In the genomic region with DNA sequence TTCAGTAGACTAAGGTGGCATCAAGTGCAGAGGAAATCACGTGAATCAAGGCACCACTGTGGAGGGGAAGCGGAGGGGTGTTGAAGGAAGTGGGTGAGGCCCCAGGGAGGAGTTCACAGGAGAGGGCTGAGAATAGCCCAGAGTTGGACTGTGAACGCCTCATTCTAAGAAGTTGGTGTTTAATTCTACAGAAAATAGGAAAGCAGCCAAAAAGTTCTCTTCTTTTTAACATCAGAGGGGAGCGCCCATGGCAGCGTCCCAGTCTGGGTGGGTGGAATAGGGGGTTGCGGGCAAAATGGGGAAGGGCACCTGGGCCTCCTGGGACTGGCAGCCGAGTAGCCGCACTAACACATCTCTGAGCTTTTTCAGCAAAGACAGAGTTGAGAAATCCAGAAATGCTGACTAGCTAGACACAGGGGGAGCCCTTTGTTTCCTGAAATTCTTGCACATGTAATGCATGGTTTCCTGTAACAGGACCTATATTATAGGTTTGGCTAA, we compare ENCODE assay signal across 8 cellular contexts.
DNase-seq lines count a peak whose midpoint lies in the region; ATAC-seq and TF ChIP-seq lines count a peak whose summit lies in the region.

No MANE protein-coding gene starts in this region.

- no peak overlapping the region for H3K4me3 ChIP-seq in GM23338

- H3K36me3 ChIP-seq in GM23338 (ENCODE audit: insufficient read depth), result no peaks in the 10 kb centered on the region

- no peaks in the 10 kb centered on the region for H3K27me3 Mint-ChIP-seq in activated CD4-positive, alpha-beta T cell treated with anti-CD3 and anti-CD28 coated beads, Interleukin-2, amount 10 ng/mL, durations not matched to agents 7 days and 5 days
- H3K27me3 Mint-ChIP-seq in stimulated activated naive B cell treated with anti-CD40 and anti-IgM and Interleukin-4, amounts not matched to agents 10 μg/mL and 1 μg/mL and 100 μg/mL, for 72 hours, result no peaks in the 10 kb centered on the region
- H3K27me3 Mint-ChIP-seq in GM23338 (ENCODE audit: insufficient read depth, low read depth, poor library complexity), result no peaks in the 10 kb centered on the region

- no peaks in the 10 kb centered on the region for H3K79me2 ChIP-seq in GM23338 (replicated peaks; ENCODE audit: insufficient read depth)

- H3K36me3 Mint-ChIP-seq in activated CD4-positive, alpha-beta T cell treated with anti-CD3 and anti-CD28 coated beads, Interleukin-2, amount 10 ng/mL, durations not matched to agents 7 days and 5 days (ENCODE audit: low read depth), result peaks cover 14% of the 10 kb centered on the region
- H3K36me3 Mint-ChIP-seq in stimulated activated naive B cell treated with anti-CD40 and anti-IgM and Interleukin-4, amounts not matched to agents 10 μg/mL and 1 μg/mL and 100 μg/mL, for 72 hours, result peaks cover 3 to 5% of the 10 kb centered on the region in 2 donors
- H3K36me3 Mint-ChIP-seq in GM23338 (ENCODE audit: low read depth), result peaks cover 11% of the 10 kb centered on the region; the same call in 1 of the 3 replicates

- CTCF ChIA-PET in activated CD4-positive, alpha-beta T cell treated with anti-CD3 and anti-CD28 coated beads, Interleukin-2, amount 10 ng/mL, durations not matched to agents 7 days and 5 days (lab: Charles Lee), result no interaction called here

- H3K9me3 Mint-ChIP-seq in activated CD4-positive, alpha-beta T cell treated with anti-CD3 and anti-CD28 coated beads, Interleukin-2, amount 10 ng/mL, durations not matched to agents 7 days and 5 days, result peaks cover 10% of the 10 kb centered on the region
- H3K9me3 Mint-ChIP-seq in stimulated activated naive B cell treated with anti-CD40 and anti-IgM and Interleukin-4, amounts not matched to agents 10 μg/mL and 1 μg/mL and 100 μg/mL, for 72 hours, result peaks cover 2 to 3% of the 10 kb centered on the region in 2 donors
- no peaks in the 10 kb centered on the region for H3K9me3 Mint-ChIP-seq in GM23338

- H3F3A ChIP-seq in GM23338 (replicated peaks; ENCODE audit: low read depth), result no peaks in the 10 kb centered on the region

- POLR2A ChIA-PET in activated CD4-positive, alpha-beta T cell treated with anti-CD3 and anti-CD28 coated beads, Interleukin-2, amount 10 ng/mL, durations not matched to agents 7 days and 5 days (lab: Charles Lee), result no interaction called here

- intact Hi-C loops in left colon (cut with DNase I, micrococcal nuclease), result no loop called here

- H4K20me1 ChIP-seq in GM23338 (replicated peaks; ENCODE audit: insufficient read depth), result no peaks in the 10 kb centered on the region

- H3K4me3 Mint-ChIP-seq in activated CD4-positive, alpha-beta T cell treated with anti-CD3 and anti-CD28 coated beads, Interleukin-2, amount 10 ng/mL, durations not matched to agents 7 days and 5 days, result peak overlapping the region; percentile 66
- peak overlapping the region; percentile 58 to 85 for H3K4me3 Mint-ChIP-seq in stimulated activated naive B cell treated with anti-CD40 and anti-IgM and Interleukin-4, amounts not matched to agents 10 μg/mL and 1 μg/mL and 100 μg/mL, for 72 hours
- H3K4me3 Mint-ChIP-seq in GM23338, result no peak overlapping the region

- no peak overlapping the region for H3K4me2 ChIP-seq in GM23338

- H3K27me3 ChIP-seq in GM23338 (ENCODE audit: insufficient read depth), result no peaks in the 10 kb centered on the region

- peak overlapping the region; percentile 95 for H3K27ac Mint-ChIP-seq in activated CD4-positive, alpha-beta T cell treated with anti-CD3 and anti-CD28 coated beads, Interleukin-2, amount 10 ng/mL, durations not matched to agents 7 days and 5 days
- peak overlapping the region; percentile 43 for H3K27ac Mint-ChIP-seq in stimulated activated naive B cell treated with anti-CD40 and anti-IgM and Interleukin-4, amounts not matched to agents 10 μg/mL and 1 μg/mL and 100 μg/mL, for 72 hours
- H3K27ac Mint-ChIP-seq in GM23338, result no peak overlapping the region

- no peak overlapping the region for H2AFZ ChIP-seq in GM23338

- no peaks in the 10 kb centered on the region for H3K4me1 ChIP-seq in GM23338 (ENCODE audit: insufficient read depth)

- peaks cover 49% of the 10 kb centered on the region for H3K4me1 Mint-ChIP-seq in activated CD4-positive, alpha-beta T cell treated with anti-CD3 and anti-CD28 coated beads, Interleukin-2, amount 10 ng/mL, durations not matched to agents 7 days and 5 days
- peaks cover 14 to 20% of the 10 kb centered on the region in 2 donors for H3K4me1 Mint-ChIP-seq in stimulated activated naive B cell treated with anti-CD40 and anti-IgM and Interleukin-4, amounts not matched to agents 10 μg/mL and 1 μg/mL and 100 μg/mL, for 72 hours
- H3K4me1 Mint-ChIP-seq in GM23338, result no peaks in the 10 kb centered on the region

- TF ChIP-seq CTCF in GM23338 (conservative IDR thresholded peaks at IDR 0.05; ENCODE audit: low read depth in 2 of 2), result no peak

- H3K27ac ChIP-seq in GM23338 (ENCODE audit: low read depth), result no peak overlapping the region

- ATAC-seq in GM19328 (IDR thresholded peaks at IDR 0.05; ENCODE audit: unreplicated experiment) (peak; percentile 54), HG03432 (IDR thresholded peaks at IDR 0.05; ENCODE audit: unreplicated experiment) (peak; percentile 78), left colon (peak; percentile 59), GM23338 (no peak), GM19455 (IDR thresholded peaks at IDR 0.05; ENCODE audit: unreplicated experiment) (no peak)
- peak; percentile 98 to 99 for ATAC-seq in stimulated activated naive B cell treated with anti-CD40 and anti-IgM and Interleukin-4, amounts not matched to agents 10 μg/mL and 1 μg/mL and 100 μg/mL, for 72 hours (replicated peaks)

- peak; percentile 82 for DNase-seq in activated CD4-positive, alpha-beta T cell treated with anti-CD3 and anti-CD28 coated beads, Interleukin-2, amount 10 ng/mL, durations not matched to agents 7 days and 5 days
- peak in 1 of 2 donors; percentile 10 for DNase-seq in left colon
- peak; percentile 63 for DNase-seq in stimulated activated naive B cell treated with anti-CD40 and anti-IgM and Interleukin-4, amounts not matched to agents 10 μg/mL and 1 μg/mL and 100 μg/mL, for 72 hours
- no peak for DNase-seq in COR-L47 (lab: John Stamatoyannopoulos, UW)
- DNase-seq in GM23338 (ENCODE audit: low spot score), result no peak

- H3K9me2 ChIP-seq in GM23338 (ENCODE audit: insufficient read depth), result no peaks in the 10 kb centered on the region

TF ChIP-seq in GM23338, 12 proteins besides CTCF, POLR2A, EP300 and RAD21 (continues in another document):
- TF ChIP-seq POLR2AphosphoS5 (IDR thresholded peaks at IDR 0.05; ENCODE audit: low read depth), result no peak
- TF ChIP-seq, protein P1, sequence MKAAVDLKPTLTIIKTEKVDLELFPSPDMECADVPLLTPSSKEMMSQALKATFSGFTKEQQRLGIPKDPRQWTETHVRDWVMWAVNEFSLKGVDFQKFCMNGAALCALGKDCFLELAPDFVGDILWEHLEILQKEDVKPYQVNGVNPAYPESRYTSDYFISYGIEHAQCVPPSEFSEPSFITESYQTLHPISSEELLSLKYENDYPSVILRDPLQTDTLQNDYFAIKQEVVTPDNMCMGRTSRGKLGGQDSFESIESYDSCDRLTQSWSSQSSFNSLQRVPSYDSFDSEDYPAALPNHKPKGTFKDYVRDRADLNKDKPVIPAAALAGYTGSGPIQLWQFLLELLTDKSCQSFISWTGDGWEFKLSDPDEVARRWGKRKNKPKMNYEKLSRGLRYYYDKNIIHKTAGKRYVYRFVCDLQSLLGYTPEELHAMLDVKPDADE (IDR thresholded peaks at IDR 0.05), result no peak
- no peak for TF ChIP-seq EZH2phosphoT487 (IDR thresholded peaks at IDR 0.05; ENCODE audit: unreplicated experiment)
- TF ChIP-seq NANOG (IDR thresholded peaks at IDR 0.05; ENCODE audit: borderline replicate concordance), result no peak

Comparison
In these comparisons a context has a peak if more than half of its experiments do, and no peak if none do; other contexts are left out.
1. ATAC-seq: peak in GM19328 (single experiment), HG03432 (single experiment), left colon (single experiment) and stimulated activated naive B cell treated with anti-CD40 and anti-IgM and Interleukin-4, amounts not matched to agents 10 μg/mL and 1 μg/mL and 100 μg/mL, for 72 hours (2 of 2); none in GM23338 (single experiment) and GM19455 (single experiment).
2. DNase-seq: peak in activated CD4-positive, alpha-beta T cell treated with anti-CD3 and anti-CD28 coated beads, Interleukin-2, amount 10 ng/mL, durations not matched to agents 7 days and 5 days (single experiment) and stimulated activated naive B cell treated with anti-CD40 and anti-IgM and Interleukin-4, amounts not matched to agents 10 μg/mL and 1 μg/mL and 100 μg/mL, for 72 hours (single experiment); none in COR-L47 (single experiment) and GM23338 (single experiment).